ENCODE assay signal across 8 cellular contexts in genomic region chr17:74296548-74296936, GRCh38. TPM values are rescaled to one million over a fixed set of nuclear protein-coding genes. Genes with fewer than 3 reads are reported as not detected.
DNase-seq lines count a peak whose midpoint lies in the region; ATAC-seq, FAIRE-seq and TF ChIP-seq lines count a peak whose summit lies in the region.

No MANE protein-coding gene starts in this region.

- peak; percentile 89 to 92 for TF ChIP-seq RAD21 in K562 (CRISPR knock-in tag; conservative IDR thresholded peaks at IDR 0.05 in 1 of 2, IDR thresholded peaks at IDR 0.05 in 1 of 2)

- H4K20me1 ChIP-seq in K562 (replicated peaks; ENCODE audit: control insufficient read depth, insufficient read depth, low read length): no peaks in the 10 kb centered on the region

- H3K4me3 ChIP-seq in K562: peak overlapping the region; percentile 10; the same call in 1 of the 2 replicates

- POLR2A ChIA-PET in K562 (lab: Yijun Ruan, JAX): interaction anchor here (0.6 to 2.0 kb wide), 16 partner anchors 9 to 194 kb away, joined by 3 to 16 read pairs (median 4); partner anchors contain the start of genes GPR142 and TTYH2

- H2AFZ ChIP-seq in K562 (ENCODE audit: low read depth, low read length): peak overlapping the region; percentile 97

- no peaks in the 10 kb centered on the region for H3K79me2 ChIP-seq in K562 (ENCODE audit: control insufficient read depth, insufficient read depth, low read length)

- H3K27ac ChIP-seq in C4-2B (no peak overlapping the region), K562 (ENCODE audit: extremely low read depth, low read depth, low read length) (peak overlapping the region; percentile 91), temporal lobe (ENCODE audit: low read depth, low read length) (peak overlapping the region; percentile 22)

- peak overlapping the region; percentile 49 to 65; a peak in 3 of 4 replicates for H3K9ac ChIP-seq in K562 (ENCODE audit: insufficient read depth in 1 of 2, low read depth in 2 of 2, low read length in 2 of 2)

- H3K4me1 ChIP-seq in K562 (replicated peaks in 1 of 2; ENCODE audit: control insufficient read depth in 2 of 2, insufficient read depth in 2 of 2, low read length in 2 of 2): peaks cover 14 to 21% of the 10 kb centered on the region in 2 experiments; a peak in 4 of 5 replicates

- H3K36me3 ChIP-seq in K562 (ENCODE audit: control insufficient read depth, insufficient read depth, low read length): no peaks in the 10 kb centered on the region

- no peak for DNase-seq in GM13977 (ENCODE audit: low spot score)
- DNase-seq in NOMO-1 treated with dmso at 0.1 percent for 144 hours (lab: John Stamatoyannopoulos, UW; ENCODE audit: unreplicated experiment): peak; percentile 53
- peak; percentile 82 to 96 (median 85) for DNase-seq in K562 (ENCODE audit: extremely low read depth in 1 of 4, low spot score in 3 of 4)
- DNase-seq in islet precursor cell: peak; percentile 93

- TF ChIP-seq CTCF in C4-2B (conservative IDR thresholded peaks at IDR 0.05) (peak; percentile 69), GM13977 (IDR thresholded peaks at IDR 0.05; ENCODE audit: extremely low read depth, insufficient read depth, missing control alignments) (peak; percentile 57), K562 (IDR thresholded peaks at IDR 0.05 in 2 of 3, conservative IDR thresholded peaks at IDR 0.05 in 1 of 3; ENCODE audit: insufficient read depth in 2 of 3, low read depth in 1 of 3, low read length in 3 of 3) (peak; percentile 87 to 91 (median 90))

- WGBS in K562 (ENCODE audit: insufficient coverage, low coverage, missing lambda C conversion rate): 0% methylated on average over 5 of the region's 5 CpGs

- CTCF ChIA-PET in K562 (lab: Yijun Ruan, JAX; ENCODE audit: low intra/inter-chr PET ratio): interaction anchor here (1.1 to 1.2 kb wide), 2 partner anchors 85 to 88 kb away, joined by 3 to 6 read pairs; no protein-coding TSS in a partner anchor

- peak; percentile 81 for TF ChIP-seq EP300 in K562 (IDR thresholded peaks at IDR 0.05; ENCODE audit: low read length)

- H3K4me2 ChIP-seq in K562 (ENCODE audit: insufficient read depth, low read length): peak overlapping the region; percentile 82

- H3K27me3 ChIP-seq in K562 (ENCODE audit: control insufficient read depth in 2 of 2, insufficient read depth in 2 of 2, low read length in 2 of 2): no peaks in the 10 kb centered on the region

- H3K9me3 ChIP-seq in K562 (replicated peaks; ENCODE audit: control insufficient read depth, insufficient read depth, low read depth, low read length): no peaks in the 10 kb centered on the region

- in situ Hi-C loops in GM13977 (cut with MboI; ENCODE audit: low pct_unique_long_range_greater_than_20kb, low sequenced_read_pairs, unreplicated experiment) (no loop called here), K562 (cut with MboI) (no loop called here)

- peak; percentile 99 for FAIRE-seq in K562 (lab: Jason Lieb, UNC)

- no peaks in the 10 kb centered on the region for H3K9me1 ChIP-seq in K562 (ENCODE audit: control insufficient read depth, insufficient read depth, low read length)

- ATAC-seq in K562 (peak; percentile 89), GM19328 (IDR thresholded peaks at IDR 0.05; ENCODE audit: unreplicated experiment) (no peak), GM18517 (IDR thresholded peaks at IDR 0.05; ENCODE audit: unreplicated experiment) (no peak)

- no TSS peak for BruUV-seq in K562 (replicated peaks; lab: Mats Ljungman, UMichigan)

- TF ChIP-seq POLR2A in K562 (conservative IDR thresholded peaks at IDR 0.05): no peak

- intact Hi-C loops in K562 (cut with micrococcal nuclease): loop anchor here (1.0 kb wide), 1 partner anchor 86 kb away; no protein-coding TSS in a partner anchor

TF ChIP-seq in K562, 482 proteins besides CTCF, POLR2A, EP300 and RAD21 (continues in another document):
- no peak for TF ChIP-seq MTF1 (CRISPR knock-in tag; IDR thresholded peaks at IDR 0.05; ENCODE audit: borderline replicate concordance)
- TF ChIP-seq ZNF24 (IDR thresholded peaks at IDR 0.05): no peak
- peak; percentile 18; the same call in 1 of the 2 replicates for TF ChIP-seq USF1 (CRISPR knock-in tag; IDR thresholded peaks at IDR 0.05)
- peak; percentile 84; the same call in 1 of the 2 replicates for TF ChIP-seq TCF7 (IDR thresholded peaks at IDR 0.05; ENCODE audit: borderline replicate concordance)
- no peak for TF ChIP-seq ZNF282 (CRISPR knock-in tag; IDR thresholded peaks at IDR 0.05)
- peak in 1 of 2 experiments; percentile 59; a peak in 1 of 4 replicates for TF ChIP-seq HDAC1 (IDR thresholded peaks at IDR 0.05)
- peak; percentile 37; the same call in 1 of the 2 replicates for TF ChIP-seq RAD51 (IDR thresholded peaks at IDR 0.05; ENCODE audit: borderline replicate concordance, low read depth)
- TF ChIP-seq PTRF (tag; IDR thresholded peaks at IDR 0.05): no peak
- no peak for TF ChIP-seq ELF2 (CRISPR knock-in tag; IDR thresholded peaks at IDR 0.05)
- TF ChIP-seq ZFP36 (IDR thresholded peaks at IDR 0.05; ENCODE audit: low read depth, low read length, partially characterized antibody): no peak
- TF ChIP-seq STAT5B (CRISPR knock-in tag; IDR thresholded peaks at IDR 0.05): no peak
- TF ChIP-seq CCNT2 (IDR thresholded peaks at IDR 0.05; ENCODE audit: borderline replicate concordance, extremely low read depth, insufficient read length, low read depth, low read length): peak; percentile 70
- TF ChIP-seq ZNF174 (CRISPR knock-in tag; IDR thresholded peaks at IDR 0.05): no peak
- TF ChIP-seq ASH1L (IDR thresholded peaks at IDR 0.05; ENCODE audit: borderline replicate concordance, low read depth, partially characterized antibody): no peak
- no peak for TF ChIP-seq NR2C2 (CRISPR knock-in tag; IDR thresholded peaks at IDR 0.05)
- TF ChIP-seq NR2C2 (tag; IDR thresholded peaks at IDR 0.05): no peak; the same call in 1 of the 2 replicates
- TF ChIP-seq TEAD4 (IDR thresholded peaks at IDR 0.05; ENCODE audit: low read length): peak; percentile 90
- no peak for TF ChIP-seq TEAD4 (CRISPR knock-in tag; IDR thresholded peaks at IDR 0.05; ENCODE audit: borderline replicate concordance)
- TF ChIP-seq TEAD1 (CRISPR knock-in tag; IDR thresholded peaks at IDR 0.05): peak in 1 of 2 experiments; percentile 22; a peak in 1 of 4 replicates
- TF ChIP-seq ILK (tag; IDR thresholded peaks at IDR 0.05; ENCODE audit: borderline replicate concordance, low read depth): no peak
- TF ChIP-seq TAF1 (IDR thresholded peaks at IDR 0.05; ENCODE audit: control insufficient read depth, extremely low read depth, insufficient read depth, low read length, severe bottlenecking): peak; percentile 18
- TF ChIP-seq FOXK1 (CRISPR knock-in tag; IDR thresholded peaks at IDR 0.05; ENCODE audit: borderline replicate concordance): no peak
- TF ChIP-seq BMI1 (IDR thresholded peaks at IDR 0.05; ENCODE audit: low read length): no peak
- TF ChIP-seq U2AF2 (optimal IDR thresholded peaks at IDR 0.05; ENCODE audit: low read depth, low read length): no peak
- TF ChIP-seq COPS2 (conservative IDR thresholded peaks at IDR 0.05): no peak
- no peak for TF ChIP-seq HDAC8 (tag; IDR thresholded peaks at IDR 0.05)

RNA-seq across cellular contexts. Expression of gene DNAI2, which starts 22.5 kb away (rescaled TPM):
- total RNA-seq in K562 (2011; cell fraction: chromatin; rRNA removed; ENCODE audit: low replicate concordance): not detected in 2 replicates
- total RNA-seq in K562 (2011; cell fraction: nucleolus; rRNA removed): not detected in 2 replicates
- not detected in 2 replicates for total RNA-seq in K562 (2011; cell fraction: nucleoplasm; rRNA removed)
- total RNA-seq in K562 (2014; rRNA removed) (not detected in 2 replicates), K562 (2014; rRNA removed; fragmentation: Illumina TruSeq; extraction: Trizol) (not detected in 2 replicates), K562 (2015; rRNA removed; fragmentation: Illumina TruSeq; extraction: Trizol) (not detected in 2 replicates), K562 (2021) (not detected in 2 replicates), temporal lobe (0.25 TPM)
- polyA plus RNA-seq in K562 (2011; rRNA removed) (not detected in 2 replicates), K562 (2014; fragmentation: Illumina TruSeq; extraction: Trizol) (not detected in 2 replicates), K562 (2014; fragmentation: Nextera tagmentation; extraction: Ambion mirVana) (not detected), K562 (2014; rRNA removed) (not detected in 2 replicates)
- not detected in 2 replicates for polyA plus RNA-seq in K562 (2011; cell fraction: cytosol; rRNA removed)
- not detected in 2 replicates for polyA plus RNA-seq in K562 (2011; cell fraction: nucleus; rRNA removed)
- not detected in 2 replicates for polyA plus RNA-seq in K562 (2012)
- not detected in 2 replicates for polyA minus RNA-seq in K562 (2011; rRNA and poly(A)+ RNA removed)
- not detected in 2 replicates for polyA minus RNA-seq in K562 (2011; cell fraction: cytosol; rRNA and poly(A)+ RNA removed)
- polyA minus RNA-seq in K562 (2011; cell fraction: nucleus; rRNA and poly(A)+ RNA removed): not detected in 2 replicates

RNA-seq across cellular contexts. Expression of gene KIF19, which starts 29.5 kb away (rescaled TPM):
- total RNA-seq in K562 (2011; cell fraction: chromatin; rRNA removed; ENCODE audit: low replicate concordance): 0.76 and 1.1 TPM in 2 replicates
- total RNA-seq in K562 (2011; cell fraction: nucleolus; rRNA removed): 0.66 and 0.83 TPM in 2 replicates
- 0.46 and 0.95 TPM in 2 replicates for total RNA-seq in K562 (2011; cell fraction: nucleoplasm; rRNA removed)
- total RNA-seq in K562 (2014; rRNA removed): not detected in 2 replicates
- not detected in 2 replicates for total RNA-seq in K562 (2014; rRNA removed; fragmentation: Illumina TruSeq; extraction: Trizol)
- total RNA-seq in K562 (2015; rRNA removed; fragmentation: Illumina TruSeq; extraction: Trizol): not detected in 2 replicates
- total RNA-seq in K562 (2021): not detected in 2 replicates
- 0.10 and 0.19 TPM in 2 replicates for polyA plus RNA-seq in K562 (2011; rRNA removed)
- 0.09 and 0.12 TPM in 2 replicates for polyA plus RNA-seq in K562 (2011; cell fraction: cytosol; rRNA removed)
- polyA plus RNA-seq in K562 (2011; cell fraction: nucleus; rRNA removed): 0.38 and 0.58 TPM in 2 replicates
- 0.03 TPM in 1 of 2 replicates, not detected in the other for polyA plus RNA-seq in K562 (2012)
- polyA plus RNA-seq in K562 (2014; fragmentation: Illumina TruSeq; extraction: Trizol): not detected in 2 replicates
- polyA plus RNA-seq in K562 (2014; fragmentation: Nextera tagmentation; extraction: Ambion mirVana): not detected
- polyA plus RNA-seq in K562 (2014; rRNA removed): not detected in 2 replicates
- polyA minus RNA-seq in K562 (2011; rRNA and poly(A)+ RNA removed): 0.21 and 0.32 TPM in 2 replicates
- not detected in 2 replicates for polyA minus RNA-seq in K562 (2011; cell fraction: cytosol; rRNA and poly(A)+ RNA removed)
- polyA minus RNA-seq in K562 (2011; cell fraction: nucleus; rRNA and poly(A)+ RNA removed): 0.54 and 1.00 TPM in 2 replicates
- under 0.01 TPM for total RNA-seq in temporal lobe
